Comparison of ENCODE assay signal across 10 cellular contexts in the genomic region with DNA sequence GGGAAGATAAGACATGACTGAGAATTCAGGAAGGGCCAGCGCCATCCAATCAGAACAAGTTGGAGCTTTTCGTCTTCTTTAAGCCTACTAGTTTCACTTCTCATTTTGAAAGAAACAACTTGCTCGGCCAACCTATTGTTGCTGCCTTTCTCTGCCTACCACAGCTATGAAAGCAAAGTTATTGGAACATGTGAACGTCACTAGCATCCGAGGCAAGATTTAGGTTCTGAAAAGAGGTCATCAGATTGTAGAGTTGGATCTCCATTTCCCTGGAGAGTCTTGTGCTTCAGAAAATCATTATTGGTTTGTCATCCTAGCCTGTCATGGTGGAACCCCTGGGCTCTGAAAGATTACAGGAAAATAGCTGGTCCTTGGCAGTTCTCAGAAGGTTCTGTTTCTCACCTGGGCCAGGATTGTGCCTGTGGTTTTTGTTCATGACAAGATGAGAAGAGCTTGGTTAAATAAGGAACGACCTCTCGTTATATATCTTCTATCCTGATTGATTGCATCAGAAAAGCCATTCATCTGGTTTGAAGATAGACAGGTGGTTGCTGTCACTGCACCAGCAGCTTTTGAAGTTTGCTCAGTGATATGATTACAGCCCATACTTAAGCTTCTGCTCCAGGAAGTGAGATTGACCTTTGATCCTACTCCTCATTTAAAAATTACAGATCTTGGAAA. TPM values are rescaled to one million over a fixed set of nuclear protein-coding genes. Genes with fewer than 3 reads are reported as not detected.
A peak's percentile ranks its signal among the peaks of the same experiment; 100 is the strongest.
DNase-seq lines count a peak whose midpoint lies in the region; ATAC-seq and TF ChIP-seq lines count a peak whose summit lies in the region.
"Had no signal": no experiment of that assay in that cellular context is flagged by ENCODE, and none has a peak within 500 bp of the region (broad histone marks: within the 10 kb centered on the region; RNA-seq: fewer than 3 reads in every experiment).

No MANE protein-coding gene starts in this region.

- H3K9me3 ChIP-seq in OCI-LY7 (ENCODE audit: low read length) (no peaks in the 10 kb centered on the region), gastrocnemius medialis (no peaks in the 10 kb centered on the region)

- H3K4me3 ChIP-seq in OCI-LY7 (ENCODE audit: low read depth, low read length, poor library complexity, severe bottlenecking) (peak overlapping the region; percentile 5), gastrocnemius medialis (peak overlapping the region in 3 of 4 donors; percentile 1 to 19 (median 17))

- in situ Hi-C loops in gastrocnemius medialis (cut with MboI; ENCODE audit: low sequenced_read_pairs in 4 of 4) = no loop called here

- H3K4me1 ChIP-seq in OCI-LY7 (ENCODE audit: insufficient read depth, low read length, poor library complexity, severe bottlenecking) (peaks cover 26% of the 10 kb centered on the region), gastrocnemius medialis (peaks cover 48 to 60% of the 10 kb centered on the region in 2 donors)
- H3K4me1 ChIP-seq: parathyroid adenoma had no signal

- no peaks in the 10 kb centered on the region for H3K9me2 ChIP-seq in OCI-LY7 (ENCODE audit: insufficient read depth, low read length)

- POLR2A ChIA-PET in OCI-LY7 (lab: Charles Lee) = interaction anchor here (0.7 to 1.3 kb wide), 3 partner anchors 9 to 666 kb away, joined by 3 to 5 read pairs (median 3); no protein-coding TSS in a partner anchor

- peak; percentile 17 for ATAC-seq in activated CD8-positive, alpha-beta memory T cell treated with anti-CD3 and anti-CD28 coated beads, Interleukin-2, amount 10 ng/mL, durations not matched to agents 7 days and 5 days
- peak; percentile 61 for ATAC-seq in HG02885 (IDR thresholded peaks at IDR 0.05; ENCODE audit: poor library complexity, unreplicated experiment)
- ATAC-seq in gastrocnemius medialis = no peak

- no peaks in the 10 kb centered on the region for H4K20me1 ChIP-seq in OCI-LY7 (ENCODE audit: insufficient read depth, low read length)

- peak; percentile 45 for DNase-seq in activated CD8-positive, alpha-beta memory T cell treated with anti-CD3 and anti-CD28 coated beads, Interleukin-2, amount 10 ng/mL, durations not matched to agents 7 days and 5 days
- DNase-seq in activated CD8-positive, alpha-beta memory T cell treated with anti-CD3 and anti-CD28 coated beads for 24 hours = no peak
- peak; percentile 61 for DNase-seq in OCI-LY7 (ENCODE audit: low spot score)
- DNase-seq in gastrocnemius medialis = no peak
- DNase-seq in NCI-H748 treated with DMSO at 0.1 percent for 48 hours (lab: John Stamatoyannopoulos, UW) = no peak
- DNase-seq in ecto neural progenitor cell (ENCODE audit: low spot score) = no peak
- no peak for DNase-seq in NCI-H2171 (lab: John Stamatoyannopoulos, UW)
- DNase-seq: NCI-H2227 treated with DMSO at 0.1 percent for 48 hours had no signal

- intact Hi-C loops in OCI-LY7 (cut with micrococcal nuclease; ENCODE audit: unreplicated experiment) (no loop called here), gastrocnemius medialis (cut with DNase I; ENCODE audit: low total_unique reads) (no loop called here)

- H2AFZ ChIP-seq in OCI-LY7 (ENCODE audit: low read length) = peak overlapping the region; percentile 74; the same call in 1 of the 2 replicates
- H2AFZ ChIP-seq: parathyroid adenoma had no signal

- no peak for TF ChIP-seq CTCF in OCI-LY7 (conservative IDR thresholded peaks at IDR 0.05; ENCODE audit: low read length)
- no peak for TF ChIP-seq CTCF in gastrocnemius medialis (IDR thresholded peaks at IDR 0.05 in 4 of 5, conservative IDR thresholded peaks at IDR 0.05 in 1 of 5)

- peak overlapping the region; percentile 48 for H3K4me3 Mint-ChIP-seq in activated CD8-positive, alpha-beta memory T cell treated with anti-CD3 and anti-CD28 coated beads, Interleukin-2, amount 10 ng/mL, durations not matched to agents 7 days and 5 days

- no peaks in the 10 kb centered on the region for H3K27me3 ChIP-seq in gastrocnemius medialis

- CTCF ChIA-PET in activated CD8-positive, alpha-beta memory T cell treated with anti-CD3 and anti-CD28 coated beads, Interleukin-2, amount 10 ng/mL, durations not matched to agents 7 days and 5 days (lab: Charles Lee) = interaction anchor here (0.8 to 3.0 kb wide), 3 partner anchors 8 to 96 kb away, joined by 3 to 16 read pairs (median 3); no protein-coding TSS in a partner anchor
- CTCF ChIA-PET in OCI-LY7 (lab: Charles Lee; ENCODE audit: unreplicated experiment) = interaction anchor here (0.8 kb wide), 1 partner anchor 13 kb away, joined by 3 read pairs; no protein-coding TSS in a partner anchor

- H3K27ac ChIP-seq in OCI-LY7 (ENCODE audit: low read depth, low read length, poor library complexity, severe bottlenecking) (peak overlapping the region; percentile 52), gastrocnemius medialis (peak overlapping the region; percentile 22 to 92 (median 66))
- H3K27ac ChIP-seq: parathyroid adenoma had no signal

- peak overlapping the region; percentile 98 for H3K27ac Mint-ChIP-seq in activated CD8-positive, alpha-beta memory T cell treated with anti-CD3 and anti-CD28 coated beads, Interleukin-2, amount 10 ng/mL, durations not matched to agents 7 days and 5 days

- H3K4me1 Mint-ChIP-seq in activated CD8-positive, alpha-beta memory T cell treated with anti-CD3 and anti-CD28 coated beads, Interleukin-2, amount 10 ng/mL, durations not matched to agents 7 days and 5 days = peaks cover 71% of the 10 kb centered on the region

- no peaks in the 10 kb centered on the region for H3K9me3 Mint-ChIP-seq in activated CD8-positive, alpha-beta memory T cell treated with anti-CD3 and anti-CD28 coated beads, Interleukin-2, amount 10 ng/mL, durations not matched to agents 7 days and 5 days (ENCODE audit: low read depth)

- no peak for TF ChIP-seq POLR2A in gastrocnemius medialis (IDR thresholded peaks at IDR 0.05)

- H3K79me2 ChIP-seq in OCI-LY7 (ENCODE audit: insufficient read depth, low read depth, low read length) = no peaks in the 10 kb centered on the region
- H3K79me2 ChIP-seq: parathyroid adenoma had no signal

- no peaks in the 10 kb centered on the region for H3K27me3 Mint-ChIP-seq in activated CD8-positive, alpha-beta memory T cell treated with anti-CD3 and anti-CD28 coated beads, Interleukin-2, amount 10 ng/mL, durations not matched to agents 7 days and 5 days

- H3K36me3 Mint-ChIP-seq in activated CD8-positive, alpha-beta memory T cell treated with anti-CD3 and anti-CD28 coated beads, Interleukin-2, amount 10 ng/mL, durations not matched to agents 7 days and 5 days = no peaks in the 10 kb centered on the region

- no TSS peak for BruUV-seq in OCI-LY7 (replicated peaks; lab: Mats Ljungman, UMichigan)

- H3K4me2 ChIP-seq in OCI-LY7 (ENCODE audit: low read length) = peak overlapping the region; percentile 45

- H3K36me3 ChIP-seq in OCI-LY7 (ENCODE audit: insufficient read depth, low read length) (no peaks in the 10 kb centered on the region), gastrocnemius medialis (no peaks in the 10 kb centered on the region)

RNA-seq across cellular contexts. Expression of a gene that starts 25.3 kb away (rescaled TPM):
- not detected for total RNA-seq in activated CD8-positive, alpha-beta memory T cell treated with anti-CD3 and anti-CD28 coated beads, Interleukin-2, amount 10 ng/mL, durations not matched to agents 7 days and 5 days
- not detected in 2 replicates for total RNA-seq in OCI-LY7 (2014; rRNA removed; shearing (Covaris generic))
- total RNA-seq in OCI-LY7 (2022) (not detected in 2 replicates), gastrocnemius medialis (10 to 100 TPM in 3 of 4 donors, 1 to 10 TPM in 1; 5.8 to 36.7 (median 20.4) TPM)

Comparison
In these comparisons a context has a peak if more than half of its experiments do, and no peak if none do; other contexts are left out.
1. DNase-seq: peak in activated CD8-positive, alpha-beta memory T cell treated with anti-CD3 and anti-CD28 coated beads, Interleukin-2, amount 10 ng/mL, durations not matched to agents 7 days and 5 days (single experiment) and OCI-LY7 (single experiment); none in activated CD8-positive, alpha-beta memory T cell treated with anti-CD3 and anti-CD28 coated beads for 24 hours (single experiment), gastrocnemius medialis (0 of 2), NCI-H748 treated with DMSO at 0.1 percent for 48 hours (single experiment), ecto neural progenitor cell (single experiment) and NCI-H2171 (single experiment).
2. ATAC-seq: peak in activated CD8-positive, alpha-beta memory T cell treated with anti-CD3 and anti-CD28 coated beads, Interleukin-2, amount 10 ng/mL, durations not matched to agents 7 days and 5 days (single experiment) and HG02885 (single experiment); none in gastrocnemius medialis (0 of 2).
3. RNA of a gene that starts 25.3 kb away (total RNA-seq): 5.8 to 36.7 TPM in gastrocnemius medialis; not detected in activated CD8-positive, alpha-beta memory T cell treated with anti-CD3 and anti-CD28 coated beads, Interleukin-2, amount 10 ng/mL, durations not matched to agents 7 days and 5 days and not detected in OCI-LY7; every median in the first group is over 4 times any median in the second.